In the genomic region with DNA sequence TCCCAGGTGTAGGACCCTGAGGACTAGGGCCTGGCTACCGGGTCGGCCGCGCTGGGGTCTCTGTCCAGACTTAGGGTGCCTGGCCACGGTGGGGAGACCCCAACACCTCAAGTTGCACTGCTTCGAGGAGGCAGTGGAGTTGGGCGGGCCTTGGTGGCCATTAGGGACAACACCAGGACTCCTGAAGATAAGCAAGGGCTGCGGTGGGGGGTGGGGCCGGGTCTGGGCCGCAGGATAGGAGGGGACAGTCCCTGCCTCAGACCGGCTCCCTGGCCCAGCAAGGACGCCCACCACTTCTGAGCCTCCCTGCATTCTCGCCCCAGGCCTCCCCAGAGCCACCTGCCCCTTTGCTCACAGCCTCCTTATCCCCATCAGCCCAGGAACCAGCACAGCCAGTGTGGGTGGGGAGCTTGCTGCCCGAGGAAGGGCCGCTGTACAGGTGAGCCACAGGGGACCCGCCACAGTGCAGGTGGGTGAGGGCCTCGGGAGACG, we compare ENCODE assay signal across 1 cellular context.
TF ChIP-seq lines count a peak whose summit lies in the region.

No MANE protein-coding gene starts in this region.

TF ChIP-seq in K562, 482 proteins besides CTCF, POLR2A, EP300 and RAD21 (continued from another document):
- TF ChIP-seq, protein P1, sequence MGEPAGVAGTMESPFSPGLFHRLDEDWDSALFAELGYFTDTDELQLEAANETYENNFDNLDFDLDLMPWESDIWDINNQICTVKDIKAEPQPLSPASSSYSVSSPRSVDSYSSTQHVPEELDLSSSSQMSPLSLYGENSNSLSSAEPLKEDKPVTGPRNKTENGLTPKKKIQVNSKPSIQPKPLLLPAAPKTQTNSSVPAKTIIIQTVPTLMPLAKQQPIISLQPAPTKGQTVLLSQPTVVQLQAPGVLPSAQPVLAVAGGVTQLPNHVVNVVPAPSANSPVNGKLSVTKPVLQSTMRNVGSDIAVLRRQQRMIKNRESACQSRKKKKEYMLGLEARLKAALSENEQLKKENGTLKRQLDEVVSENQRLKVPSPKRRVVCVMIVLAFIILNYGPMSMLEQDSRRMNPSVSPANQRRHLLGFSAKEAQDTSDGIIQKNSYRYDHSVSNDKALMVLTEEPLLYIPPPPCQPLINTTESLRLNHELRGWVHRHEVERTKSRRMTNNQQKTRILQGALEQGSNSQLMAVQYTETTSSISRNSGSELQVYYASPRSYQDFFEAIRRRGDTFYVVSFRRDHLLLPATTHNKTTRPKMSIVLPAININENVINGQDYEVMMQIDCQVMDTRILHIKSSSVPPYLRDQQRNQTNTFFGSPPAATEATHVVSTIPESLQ (CRISPR knock-in tag; IDR thresholded peaks at IDR 0.05): no peak
- TF ChIP-seq, protein P2, sequence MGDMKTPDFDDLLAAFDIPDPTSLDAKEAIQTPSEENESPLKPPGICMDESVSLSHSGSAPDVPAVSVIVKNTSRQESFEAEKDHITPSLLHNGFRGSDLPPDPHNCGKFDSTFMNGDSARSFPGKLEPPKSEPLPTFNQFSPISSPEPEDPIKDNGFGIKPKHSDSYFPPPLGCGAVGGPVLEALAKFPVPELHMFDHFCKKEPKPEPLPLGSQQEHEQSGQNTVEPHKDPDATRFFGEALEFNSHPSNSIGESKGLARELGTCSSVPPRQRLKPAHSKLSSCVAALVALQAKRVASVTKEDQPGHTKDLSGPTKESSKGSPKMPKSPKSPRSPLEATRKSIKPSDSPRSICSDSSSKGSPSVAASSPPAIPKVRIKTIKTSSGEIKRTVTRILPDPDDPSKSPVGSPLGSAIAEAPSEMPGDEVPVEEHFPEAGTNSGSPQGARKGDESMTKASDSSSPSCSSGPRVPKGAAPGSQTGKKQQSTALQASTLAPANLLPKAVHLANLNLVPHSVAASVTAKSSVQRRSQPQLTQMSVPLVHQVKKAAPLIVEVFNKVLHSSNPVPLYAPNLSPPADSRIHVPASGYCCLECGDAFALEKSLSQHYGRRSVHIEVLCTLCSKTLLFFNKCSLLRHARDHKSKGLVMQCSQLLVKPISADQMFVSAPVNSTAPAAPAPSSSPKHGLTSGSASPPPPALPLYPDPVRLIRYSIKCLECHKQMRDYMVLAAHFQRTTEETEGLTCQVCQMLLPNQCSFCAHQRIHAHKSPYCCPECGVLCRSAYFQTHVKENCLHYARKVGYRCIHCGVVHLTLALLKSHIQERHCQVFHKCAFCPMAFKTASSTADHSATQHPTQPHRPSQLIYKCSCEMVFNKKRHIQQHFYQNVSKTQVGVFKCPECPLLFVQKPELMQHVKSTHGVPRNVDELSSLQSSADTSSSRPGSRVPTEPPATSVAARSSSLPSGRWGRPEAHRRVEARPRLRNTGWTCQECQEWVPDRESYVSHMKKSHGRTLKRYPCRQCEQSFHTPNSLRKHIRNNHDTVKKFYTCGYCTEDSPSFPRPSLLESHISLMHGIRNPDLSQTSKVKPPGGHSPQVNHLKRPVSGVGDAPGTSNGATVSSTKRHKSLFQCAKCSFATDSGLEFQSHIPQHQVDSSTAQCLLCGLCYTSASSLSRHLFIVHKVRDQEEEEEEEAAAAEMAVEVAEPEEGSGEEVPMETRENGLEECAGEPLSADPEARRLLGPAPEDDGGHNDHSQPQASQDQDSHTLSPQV (IDR thresholded peaks at IDR 0.05): peak; percentile 68
- TF ChIP-seq RAD51 (IDR thresholded peaks at IDR 0.05; ENCODE audit: borderline replicate concordance, low read depth) (no peak), FOXK2 (conservative IDR thresholded peaks at IDR 0.05 in 1 of 2, IDR thresholded peaks at IDR 0.05 in 1 of 2; ENCODE audit: low read depth in 2 of 2) (peak in 1 of 2 experiments; percentile 45; a peak in 1 of 4 replicates), PRPF4 (IDR thresholded peaks at IDR 0.05; ENCODE audit: insufficient read depth, low read depth, low read length, poor library complexity, severe bottlenecking) (no peak), CHD2 (IDR thresholded peaks at IDR 0.05; ENCODE audit: low read depth, low read length) (no peak), ZNF24 (IDR thresholded peaks at IDR 0.05) (no peak), RFX1 (IDR thresholded peaks at IDR 0.05) (no peak), SMARCA4 (IDR thresholded peaks at IDR 0.05) (0 out of 2 replicates have a peak, but pooled peaks have one; percentile 10), CXXC5 (CRISPR knock-in tag; IDR thresholded peaks at IDR 0.05) (no peak), ZNF263 (CRISPR knock-in tag; IDR thresholded peaks at IDR 0.05; ENCODE audit: borderline replicate concordance) (no peak), TAF1 (IDR thresholded peaks at IDR 0.05; ENCODE audit: control insufficient read depth, extremely low read depth, insufficient read depth, low read length, severe bottlenecking) (no peak)
- TF ChIP-seq, protein P3, sequence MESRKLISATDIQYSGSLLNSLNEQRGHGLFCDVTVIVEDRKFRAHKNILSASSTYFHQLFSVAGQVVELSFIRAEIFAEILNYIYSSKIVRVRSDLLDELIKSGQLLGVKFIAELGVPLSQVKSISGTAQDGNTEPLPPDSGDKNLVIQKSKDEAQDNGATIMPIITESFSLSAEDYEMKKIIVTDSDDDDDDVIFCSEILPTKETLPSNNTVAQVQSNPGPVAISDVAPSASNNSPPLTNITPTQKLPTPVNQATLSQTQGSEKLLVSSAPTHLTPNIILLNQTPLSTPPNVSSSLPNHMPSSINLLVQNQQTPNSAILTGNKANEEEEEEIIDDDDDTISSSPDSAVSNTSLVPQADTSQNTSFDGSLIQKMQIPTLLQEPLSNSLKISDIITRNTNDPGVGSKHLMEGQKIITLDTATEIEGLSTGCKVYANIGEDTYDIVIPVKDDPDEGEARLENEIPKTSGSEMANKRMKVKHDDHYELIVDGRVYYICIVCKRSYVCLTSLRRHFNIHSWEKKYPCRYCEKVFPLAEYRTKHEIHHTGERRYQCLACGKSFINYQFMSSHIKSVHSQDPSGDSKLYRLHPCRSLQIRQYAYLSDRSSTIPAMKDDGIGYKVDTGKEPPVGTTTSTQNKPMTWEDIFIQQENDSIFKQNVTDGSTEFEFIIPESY (CRISPR knock-in tag; IDR thresholded peaks at IDR 0.05): no peak
